In genomic region chr18:54671291-54671881, GRCh38 we compare ENCODE assay signal across 9 cellular contexts.
DNase-seq lines count a peak whose midpoint lies in the region; ATAC-seq and TF ChIP-seq lines count a peak whose summit lies in the region.
"Had no signal": no experiment of that assay in that cellular context is flagged by ENCODE, and none has a peak within 500 bp of the region (broad histone marks: within the 10 kb centered on the region; RNA-seq: fewer than 3 reads in every experiment).

No MANE protein-coding gene starts in this region.

- H3K4me3 ChIP-seq in Loucy (ENCODE audit: low read length, poor library complexity, severe bottlenecking), result no peak overlapping the region
- H3K4me3 ChIP-seq in adipocyte (ENCODE audit: low read length), result no peak overlapping the region
- no peak overlapping the region for H3K4me3 ChIP-seq in kidney epithelial cell (ENCODE audit: low read depth, low read length)

- ATAC-seq in GM21723 (IDR thresholded peaks at IDR 0.05; ENCODE audit: unreplicated experiment), result no peak

- no peaks in the 10 kb centered on the region for H3K27me3 ChIP-seq in Loucy (ENCODE audit: insufficient read depth, low read length, poor library complexity, severe bottlenecking)
- H3K27me3 ChIP-seq in adipocyte (replicated peaks; ENCODE audit: control insufficient read depth, insufficient read depth, low read length), result peaks cover 6% of the 10 kb centered on the region
- H3K27me3 ChIP-seq in kidney epithelial cell (ENCODE audit: control insufficient read depth, insufficient read depth, low read length), result no peaks in the 10 kb centered on the region

- no peaks in the 10 kb centered on the region for H4K20me1 ChIP-seq in Loucy (ENCODE audit: insufficient read depth, low read length, poor library complexity, severe bottlenecking)

- H3K9me3 ChIP-seq in Loucy (ENCODE audit: insufficient read depth, low read depth, low read length) (no peaks in the 10 kb centered on the region), adipocyte (ENCODE audit: control insufficient read depth, low read length) (peaks cover 3% of the 10 kb centered on the region)

- DNase-seq in DMS 273 (lab: John Stamatoyannopoulos, UW; ENCODE audit: unreplicated experiment) (peak; percentile 60), DMS 273 treated with DMSO at 0.1 percent for 48 hours (lab: John Stamatoyannopoulos, UW) (no peak), adipocyte (ENCODE audit: low read depth) (peak; percentile 76), kidney epithelial cell (ENCODE audit: low read depth) (no peak), mucosa of gallbladder (ENCODE audit: low spot score) (no peak), ureter (ENCODE audit: low spot score) (no peak)
- DNase-seq: activated B cell treated with CpG ODN at 0.5 μM for 24 hours had no signal

- no peak overlapping the region for H3K9ac ChIP-seq in Loucy (ENCODE audit: low read depth, low read length, poor library complexity, severe bottlenecking)
- H3K9ac ChIP-seq in adipocyte (ENCODE audit: low read length), result no peak overlapping the region

- H3K4me1 ChIP-seq in Loucy (ENCODE audit: insufficient read depth, low read length, poor library complexity, severe bottlenecking) (no peaks in the 10 kb centered on the region), adipocyte (ENCODE audit: control insufficient read depth, insufficient read depth, low read length) (peaks cover 4% of the 10 kb centered on the region)

- no peak overlapping the region for H3K4me2 ChIP-seq in Loucy (ENCODE audit: low read depth, low read length, poor library complexity, severe bottlenecking)

- H3F3A ChIP-seq in Loucy (ENCODE audit: low read depth), result no peaks in the 10 kb centered on the region

- H3K79me2 ChIP-seq in Loucy (ENCODE audit: insufficient read depth, low read length), result no peaks in the 10 kb centered on the region

- H3K36me3 ChIP-seq in Loucy (ENCODE audit: insufficient read depth, low read length), result no peaks in the 10 kb centered on the region
- H3K36me3 ChIP-seq in adipocyte (ENCODE audit: control insufficient read depth, insufficient read depth, low read length, severe bottlenecking), result no peaks in the 10 kb centered on the region
- H3K36me3 ChIP-seq in kidney epithelial cell (ENCODE audit: control insufficient read depth, insufficient read depth, low read length), result no peaks in the 10 kb centered on the region

- no peaks in the 10 kb centered on the region for H3K9me2 ChIP-seq in Loucy (replicated peaks; ENCODE audit: low read depth, low read length)

- H2AFZ ChIP-seq in Loucy (ENCODE audit: low read length), result no peak overlapping the region

- peak; percentile 80 for TF ChIP-seq CTCF in Loucy (conservative IDR thresholded peaks at IDR 0.05; ENCODE audit: low read length)
- TF ChIP-seq CTCF in kidney epithelial cell (IDR thresholded peaks at IDR 0.05; ENCODE audit: insufficient read depth, low read length, poor library complexity, severe bottlenecking), result peak; percentile 32

Comparison
In these comparisons a context has a peak if more than half of its experiments do, and no peak if none do; other contexts are left out.
1. DNase-seq: peak in DMS 273 (single experiment) and adipocyte (single experiment); none in DMS 273 treated with DMSO at 0.1 percent for 48 hours (single experiment), kidney epithelial cell (single experiment), mucosa of gallbladder (single experiment) and ureter (single experiment).